Comparison of ENCODE assay signal across 1 cellular context in genomic region chr20:58458342-58459057, GRCh38.
TF ChIP-seq lines count a peak whose summit lies in the region.

No MANE protein-coding gene starts in this region.

TF ChIP-seq in GM12878, 131 proteins besides CTCF, POLR2A, EP300 and RAD21 (continued from another document):
- TF ChIP-seq MAX (IDR thresholded peaks at IDR 0.05; ENCODE audit: low read depth, low read length) (peak; percentile 29; the same call in 1 of the 2 replicates), POLR2AphosphoS5 (IDR thresholded peaks at IDR 0.05; ENCODE audit: low read length) (peak; percentile 47; the same call in 1 of the 2 replicates), SMARCA5 (IDR thresholded peaks at IDR 0.05) (peak; percentile 90), TARDBP (IDR thresholded peaks at IDR 0.05; ENCODE audit: borderline replicate concordance) (0 out of 2 replicates have a peak, but pooled peaks have one; percentile 50), GATAD2B (conservative IDR thresholded peaks at IDR 0.05; ENCODE audit: low read depth) (peak; percentile 56; the same call in 1 of the 2 replicates), BACH1 (IDR thresholded peaks at IDR 0.05; ENCODE audit: borderline replicate concordance) (peak; percentile 89; the same call in 1 of the 2 replicates), CBX5 (IDR thresholded peaks at IDR 0.05; ENCODE audit: low read depth) (peak; percentile 88; the same call in 1 of the 2 replicates), DPF2 (IDR thresholded peaks at IDR 0.05) (peak; percentile 99), SRF (IDR thresholded peaks at IDR 0.05; ENCODE audit: low read depth in 2 of 2, low read length in 2 of 2) (peak; percentile 88 to 96), CUX1 (IDR thresholded peaks at IDR 0.05; ENCODE audit: insufficient replicate concordance, low read depth, low read length) (peak; percentile 66), NFXL1 (IDR thresholded peaks at IDR 0.05; ENCODE audit: borderline replicate concordance) (no peak), RELA (IDR thresholded peaks at IDR 0.05; ENCODE audit: borderline replicate concordance, partially characterized antibody) (peak; percentile 65), CREB1 (IDR thresholded peaks at IDR 0.05; ENCODE audit: low read depth) (peak; percentile 80)
TF ChIP-seq in GM12878: peak in this region for 55.
